In the genomic region with DNA sequence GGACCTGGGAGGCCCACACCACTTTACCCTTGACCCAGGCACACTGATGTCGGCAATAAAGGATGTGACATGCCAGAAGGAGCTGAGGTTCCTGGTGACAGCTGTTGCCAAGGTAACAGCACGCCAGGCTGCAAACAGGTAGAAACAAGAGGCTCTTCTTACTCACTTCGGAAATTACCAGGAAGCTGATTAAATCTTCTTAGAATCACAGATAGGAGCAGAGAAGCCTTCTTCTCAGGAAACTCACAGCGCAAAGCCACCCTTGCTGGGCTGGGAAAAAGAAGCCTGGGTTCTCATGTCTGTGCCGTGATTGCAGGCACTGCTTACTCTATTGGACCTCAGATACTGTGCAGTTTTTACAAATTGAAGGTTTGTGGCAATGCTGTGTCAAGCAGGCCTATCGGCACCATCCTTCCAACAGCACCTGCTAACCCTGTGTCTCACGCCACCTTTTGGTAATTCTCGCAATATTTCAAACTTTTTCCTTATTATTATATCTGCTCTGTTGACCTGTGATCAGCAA, we compare ENCODE assay signal across 9 cellular contexts.
DNase-seq lines count a peak whose midpoint lies in the region; ATAC-seq, FAIRE-seq and TF ChIP-seq lines count a peak whose summit lies in the region.
"Had no signal": no experiment of that assay in that cellular context is flagged by ENCODE, and none has a peak within 500 bp of the region (broad histone marks: within the 10 kb centered on the region; RNA-seq: fewer than 3 reads in every experiment).

No MANE protein-coding gene starts in this region.

- H3K36me3 ChIP-seq in BE2C: no peaks in the 10 kb centered on the region

- no peaks in the 10 kb centered on the region for H3K9me3 ChIP-seq in BE2C

- no peaks in the 10 kb centered on the region for H3K27me3 ChIP-seq in BE2C

- H3K4me1 ChIP-seq in BE2C: no peaks in the 10 kb centered on the region

- no peak overlapping the region for H3K4me3 ChIP-seq in BE2C (ENCODE audit: low read depth, low read length)
- H3K4me3 ChIP-seq: GM23338 had no signal

- ATAC-seq in effector memory CD8-positive, alpha-beta T cell (replicated peaks): peak; percentile 66
- ATAC-seq: GM23338 had no signal

- no peak for TF ChIP-seq POLR2A in H54 (IDR thresholded peaks at IDR 0.05; ENCODE audit: low read depth, low read length)

- H3K4me3 Mint-ChIP-seq in effector memory CD8-positive, alpha-beta T cell: peak overlapping the region; percentile 15 to 24
- H3K4me3 Mint-ChIP-seq: GM23338 had no signal

- DNase-seq in M059J (ENCODE audit: low read depth) (peak; percentile 69), H54 (ENCODE audit: insufficient read length, low spot score) (no peak), BE2C (no peak), germinal center (ENCODE audit: low spot score) (no peak), AG08395 (ENCODE audit: low spot score) (no peak)
- DNase-seq in activated CD4-positive, alpha-beta T cell treated with anti-CD3 and anti-CD28 coated beads, Interleukin-2, amount 50 U/mL, for 1 hour: peak; percentile 66
- DNase-seq in effector memory CD8-positive, alpha-beta T cell: peak; percentile 42 to 65 (median 63)
- DNase-seq in stimulated activated CD4-positive, alpha-beta T cell treated with anti-CD3 and anti-CD28 coated beads, TNF-alpha, amount 100 ng/mL, for 4 hours (ENCODE audit: low read depth in 3 of 3): peak; percentile 38 to 69 (median 63)

- no peak for TF ChIP-seq CTCF in BE2C (IDR thresholded peaks at IDR 0.05; ENCODE audit: low read depth, low read length)

- H3K36me3 Mint-ChIP-seq in effector memory CD8-positive, alpha-beta T cell (ENCODE audit: insufficient read depth): peaks cover 22% of the 10 kb centered on the region

- H3K9me3 Mint-ChIP-seq in effector memory CD8-positive, alpha-beta T cell: no peaks in the 10 kb centered on the region

- peak overlapping the region; percentile 93 to 94 for H3K27ac Mint-ChIP-seq in effector memory CD8-positive, alpha-beta T cell
- H3K27ac Mint-ChIP-seq: GM23338 had no signal

- no peaks in the 10 kb centered on the region for H3K27me3 Mint-ChIP-seq in effector memory CD8-positive, alpha-beta T cell

- peaks cover 36 to 50% of the 10 kb centered on the region in 2 donors for H3K4me1 Mint-ChIP-seq in effector memory CD8-positive, alpha-beta T cell (ENCODE audit: low read depth in 2 of 2)

- no peak for FAIRE-seq in H54 (lab: Jason Lieb, UNC)

Comparison
In these comparisons a context has a peak if more than half of its experiments do, and no peak if none do; other contexts are left out.
1. DNase-seq: peak in M059J (single experiment), activated CD4-positive, alpha-beta T cell treated with anti-CD3 and anti-CD28 coated beads, Interleukin-2, amount 50 U/mL, for 1 hour (single experiment), effector memory CD8-positive, alpha-beta T cell (3 of 3) and stimulated activated CD4-positive, alpha-beta T cell treated with anti-CD3 and anti-CD28 coated beads, TNF-alpha, amount 100 ng/mL, for 4 hours (3 of 3); none in H54 (single experiment), BE2C (single experiment), germinal center (single experiment) and AG08395 (single experiment).